ENCODE assay signal across 15 cellular contexts in genomic region chr3:48593337-48593736, GRCh38. TPM values are rescaled to one million over a fixed set of nuclear protein-coding genes. Genes with fewer than 3 reads are reported as not detected.
"Had no signal": no experiment of that assay in that cellular context is flagged by ENCODE, and none has a peak within 500 bp of the region (broad histone marks: within the 10 kb centered on the region; RNA-seq: fewer than 3 reads in every experiment).

No MANE protein-coding gene starts in this region.

- DNase-seq: activated CD4-positive, alpha-beta T cell treated with anti-CD3 and anti-CD28 coated beads, Interleukin-2, amount 50 U/mL, for 4 hours; activated CD4-positive, CD25-positive, alpha-beta regulatory T cell treated with anti-CD3 and anti-CD28 coated beads, Interleukin-2, amount 50 U/mL, for 72 hours; activated effector memory CD4-positive, alpha-beta T cell treated with Interleukin-2 at 50 U/mL for 16 hours; activated T-cell treated with anti-CD3 and anti-CD28 coated beads, Interleukin-2, amount 50 U/mL, for 1 hour; amniotic stem cell; kidney; left ventricle myocardium superior; tibial artery had no signal

- ATAC-seq: activated naive CD4-positive, alpha-beta T cell treated with anti-CD3 and anti-CD28 coated beads, Interleukin-2, amount 50 U/mL, for 72 hours; gastroesophageal sphincter; left ventricle myocardium superior had no signal

- H3K4me3 ChIP-seq: gastroesophageal sphincter, tibial artery had no signal

- H3K27me3 ChIP-seq: vagina had no signal

- H3K9me3 ChIP-seq: gastroesophageal sphincter, tibial artery, vagina had no signal

- H3K27ac ChIP-seq: gastroesophageal sphincter, tibial artery had no signal

RNA-seq across cellular contexts. Expression of gene TMEM89, which starts 28.2 kb away (rescaled TPM):
- total RNA-seq: fibroblast of lung, gastroesophageal sphincter, kidney, left ventricle myocardium superior, mesothelial cell of epicardium, myocyte, skeletal muscle tissue, vagina had no signal
- polyA plus RNA-seq: fibroblast of lung had no signal

RNA-seq across cellular contexts. Expression of gene UCN2, which starts 29.8 kb away (rescaled TPM):
- total RNA-seq: kidney, skeletal muscle tissue had no signal
